In genomic region chr12:70609203-70609602, GRCh38 we compare ENCODE assay signal across 9 cellular contexts. TPM values are rescaled to one million over a fixed set of nuclear protein-coding genes. Genes with fewer than 3 reads are reported as not detected.
DNase-seq lines count a peak whose midpoint lies in the region; ATAC-seq and TF ChIP-seq lines count a peak whose summit lies in the region.
"Had no signal": no experiment of that assay in that cellular context is flagged by ENCODE, and none has a peak within 500 bp of the region (broad histone marks: within the 10 kb centered on the region; RNA-seq: fewer than 3 reads in every experiment).

No MANE protein-coding gene starts in this region.

- peak overlapping the region; percentile 89 for H3K4me3 Mint-ChIP-seq in glutamatergic neuron (ENCODE audit: unreplicated experiment)

- intact Hi-C loops in prostate gland (cut with DNase I) = no loop called here

- H3K36me3 Mint-ChIP-seq in glutamatergic neuron (ENCODE audit: unreplicated experiment) = no peaks in the 10 kb centered on the region

- H3K4me1 Mint-ChIP-seq in glutamatergic neuron (ENCODE audit: low read depth, unreplicated experiment) = no peaks in the 10 kb centered on the region

- H3K4me1 ChIP-seq in prostate gland (replicated peaks) = no peaks in the 10 kb centered on the region

- H3K4me3 ChIP-seq in prostate gland = peak overlapping the region; percentile 29 to 41

- no peak for TF ChIP-seq POLR2A in prostate gland (IDR thresholded peaks at IDR 0.05)

- H3K9me3 Mint-ChIP-seq in glutamatergic neuron (ENCODE audit: unreplicated experiment) = no peaks in the 10 kb centered on the region

- DNase-seq in ELF-1 (ENCODE audit: low read depth, low spot score) (peak; percentile 49), glutamatergic neuron (no peak), prostate gland (ENCODE audit: low spot score) (no peak), NCI-H2029 treated with DMSO at 0.1 percent for 48 hours (lab: John Stamatoyannopoulos, UW) (no peak), NCI-H2081 (lab: John Stamatoyannopoulos, UW) (no peak)

- no peaks in the 10 kb centered on the region for H3K36me3 ChIP-seq in prostate gland

- H3K27me3 Mint-ChIP-seq in glutamatergic neuron (ENCODE audit: unreplicated experiment) = peaks cover 6% of the 10 kb centered on the region

- no peaks in the 10 kb centered on the region for H3K27me3 ChIP-seq in prostate gland (replicated peaks; ENCODE audit: insufficient read depth)

- H3K27ac ChIP-seq in prostate gland = peak overlapping the region in 1 of 2 donors; percentile 39
- H3K27ac ChIP-seq: HL-60 had no signal

- H3K27ac Mint-ChIP-seq in glutamatergic neuron (ENCODE audit: unreplicated experiment) = no peak overlapping the region

- TF ChIP-seq CTCF in glutamatergic neuron (IDR thresholded peaks at IDR 0.05; ENCODE audit: partially characterized antibody, unreplicated experiment) (no peak), prostate gland (IDR thresholded peaks at IDR 0.05) (no peak)

- H3K9me3 ChIP-seq in prostate gland = no peaks in the 10 kb centered on the region

- 90% methylated on average over 2 of the region's 2 CpGs for WGBS in prostate gland

- ATAC-seq in SK-N-SH treated with all-trans-retinoic acid at 6 μM for 48 hours (peak; percentile 46), HG03460 (IDR thresholded peaks at IDR 0.05; ENCODE audit: unreplicated experiment) (no peak), GM21529 (IDR thresholded peaks at IDR 0.05; ENCODE audit: unreplicated experiment) (no peak)

TF ChIP-seq in SK-N-SH treated with all-trans-retinoic acid at 6 μM for 48 hours, 23 proteins besides CTCF, POLR2A, EP300 and RAD21:
- TF ChIP-seq CSDC2 (CRISPR knock-in tag; IDR thresholded peaks at IDR 0.05) (no peak), TOX (CRISPR knock-in tag; IDR thresholded peaks at IDR 0.05; ENCODE audit: borderline replicate concordance) (no peak), ZNF70 (CRISPR knock-in tag; IDR thresholded peaks at IDR 0.05) (no peak), ZFP3 (CRISPR knock-in tag; IDR thresholded peaks at IDR 0.05) (no peak), ZFP30 (CRISPR knock-in tag; IDR thresholded peaks at IDR 0.05) (no peak), TSHZ2 (CRISPR knock-in tag; IDR thresholded peaks at IDR 0.05) (no peak), CREB5 (CRISPR knock-in tag; IDR thresholded peaks at IDR 0.05; ENCODE audit: low read depth) (no peak), ZC3H10 (CRISPR knock-in tag; IDR thresholded peaks at IDR 0.05) (no peak), ARNTL (CRISPR knock-in tag; IDR thresholded peaks at IDR 0.05; ENCODE audit: borderline replicate concordance, low read depth) (no peak), ZNF8 (CRISPR knock-in tag; IDR thresholded peaks at IDR 0.05) (no peak), TCF4 (CRISPR knock-in tag; IDR thresholded peaks at IDR 0.05; ENCODE audit: borderline replicate concordance) (no peak), PATZ1 (CRISPR knock-in tag; IDR thresholded peaks at IDR 0.05; ENCODE audit: borderline replicate concordance) (no peak), ESRRG (CRISPR knock-in tag; IDR thresholded peaks at IDR 0.05) (no peak), ZNF565 (CRISPR knock-in tag; conservative IDR thresholded peaks at IDR 0.05; ENCODE audit: low read depth) (no peak)

RNA-seq across cellular contexts. Expression of gene PTPRB, which starts 28.0 kb away (rescaled TPM):
- 0.17 TPM for total RNA-seq in glutamatergic neuron (ENCODE audit: unreplicated experiment)
- 10 to 100 TPM; 11.2 to 20.3 TPM for total RNA-seq in prostate gland

Comparison
In these comparisons a context has a peak if more than half of its experiments do, and no peak if none do; other contexts are left out.
1. RNA of gene PTPRB, which starts 28.0 kb away (total RNA-seq): 11.2 to 20.3 TPM in prostate gland; 0.17 TPM in glutamatergic neuron (single experiment); every median in the first group is over 10 times any median in the second.